ENCODE assay signal across 8 cellular contexts in genomic region chr20:39081255-39081654, GRCh38.
DNase-seq lines count a peak whose midpoint lies in the region; ATAC-seq and TF ChIP-seq lines count a peak whose summit lies in the region.

No MANE protein-coding gene starts in this region.

- no peak overlapping the region for H3K4me3 Mint-ChIP-seq in T-helper 2 cell treated with Interferon-gamma antibody and Interleukin-4, amounts not matched to agents 5 μg/mL and 100 μg/mL, for 36 hours

- DNase-seq in AG04450 (ENCODE audit: low read depth, low spot score) (peak; percentile 62), NCI-H1105 (lab: John Stamatoyannopoulos, UW) (peak; percentile 62), anterior cingulate cortex (lab: John Stamatoyannopoulos, UW) (peak in 55 of 58 donors; percentile 23 to 88 (median 60)), right cardiac atrium (peak; percentile 73 to 91 (median 83)), sigmoid colon (peak; percentile 86)
- DNase-seq in T-helper 2 cell treated with Interferon-gamma antibody and Interleukin-4, amounts not matched to agents 5 μg/mL and 100 μg/mL, for 36 hours (ENCODE audit: low spot score): peak; percentile 63

- 12% methylated on average over 5 of the region's 5 CpGs for WGBS in right cardiac atrium
- WGBS in sigmoid colon, 2 donors: 9 to 18% methylated on average over 5 of the region's 5 CpGs

- no peak overlapping the region for H3K27ac ChIP-seq in AG04450 (ENCODE audit: low read depth, low read length)
- H3K27ac ChIP-seq in right cardiac atrium (ENCODE audit: low read length): no peak overlapping the region
- no peak overlapping the region for H3K27ac ChIP-seq in sigmoid colon

- no peak overlapping the region for H3K27ac Mint-ChIP-seq in T-helper 2 cell treated with Interferon-gamma antibody and Interleukin-4, amounts not matched to agents 5 μg/mL and 100 μg/mL, for 36 hours

- H3K9me3 ChIP-seq in AG04450 (ENCODE audit: control insufficient read depth, insufficient read depth, low read length) (no peaks in the 10 kb centered on the region), right cardiac atrium (ENCODE audit: control insufficient read depth, low read length) (no peaks in the 10 kb centered on the region), sigmoid colon (peaks cover 0 to 4% (median 0%) of the 10 kb centered on the region in 4 donors)

- peaks cover 5% of the 10 kb centered on the region for H3K4me1 Mint-ChIP-seq in T-helper 2 cell treated with Interferon-gamma antibody and Interleukin-4, amounts not matched to agents 5 μg/mL and 100 μg/mL, for 36 hours (ENCODE audit: low read depth)

- no peak for TF ChIP-seq EP300 in sigmoid colon (IDR thresholded peaks at IDR 0.05)

- POLR2A ChIA-PET in AG04450 (lab: Yijun Ruan, JAX): no interaction called here

- no peak overlapping the region for H3K4me3 ChIP-seq in AG04450 (ENCODE audit: low read depth, low read length)
- no peak overlapping the region for H3K4me3 ChIP-seq in right cardiac atrium (ENCODE audit: low read length)
- no peak overlapping the region for H3K4me3 ChIP-seq in sigmoid colon

- H3K27me3 ChIP-seq in AG04450 (ENCODE audit: control insufficient read depth, insufficient read depth, low read length) (peaks cover 11% of the 10 kb centered on the region), right cardiac atrium (ENCODE audit: control insufficient read depth, insufficient read depth) (no peaks in the 10 kb centered on the region), sigmoid colon (peaks cover 0 to 7% (median 0%) of the 10 kb centered on the region in 3 donors)

- TF ChIP-seq POLR2A in sigmoid colon (IDR thresholded peaks at IDR 0.05): no peak

- H3K4me1 ChIP-seq in right cardiac atrium (ENCODE audit: control insufficient read depth, insufficient read depth, low read length): no peaks in the 10 kb centered on the region
- no peaks in the 10 kb centered on the region for H3K4me1 ChIP-seq in sigmoid colon

- H3K9me3 Mint-ChIP-seq in T-helper 2 cell treated with Interferon-gamma antibody and Interleukin-4, amounts not matched to agents 5 μg/mL and 100 μg/mL, for 36 hours: no peaks in the 10 kb centered on the region

- peak; percentile 97 for TF ChIP-seq CTCF in AG04450 (IDR thresholded peaks at IDR 0.05; ENCODE audit: low read depth, low read length)
- TF ChIP-seq CTCF in sigmoid colon (IDR thresholded peaks at IDR 0.05): peak; percentile 61 to 93 (median 81)

- no peaks in the 10 kb centered on the region for H3K36me3 Mint-ChIP-seq in T-helper 2 cell treated with Interferon-gamma antibody and Interleukin-4, amounts not matched to agents 5 μg/mL and 100 μg/mL, for 36 hours (ENCODE audit: low read depth)

- intact Hi-C loops in right cardiac atrium (cut with DNase I): no loop called here
- intact Hi-C loops in sigmoid colon (cut with DNase I): loop anchor here (1.0 to 10.0 kb wide), 2 partner anchors 31 to 156 kb away; partner anchors contain the start of gene FAM83D

- H3K27me3 Mint-ChIP-seq in T-helper 2 cell treated with Interferon-gamma antibody and Interleukin-4, amounts not matched to agents 5 μg/mL and 100 μg/mL, for 36 hours (ENCODE audit: low read depth): peaks cover 28% of the 10 kb centered on the region

- peak; percentile 68 for ATAC-seq in GM18519 (IDR thresholded peaks at IDR 0.05; ENCODE audit: low FRiP score, unreplicated experiment)
- peak; percentile 75 to 80 for ATAC-seq in right cardiac atrium
- no peak for ATAC-seq in GM21381 (IDR thresholded peaks at IDR 0.05; ENCODE audit: unreplicated experiment)

- CTCF ChIA-PET in AG04450 (lab: Charles Lee): interaction anchor here (0.6 to 11.4 kb wide), 21 partner anchors 8 to 188 kb away, joined by 3 to 315 read pairs (median 4); partner anchors contain the start of gene DHX35

- H3K36me3 ChIP-seq in sigmoid colon: no peaks in the 10 kb centered on the region
